In genomic region chr5:150595466-150596031, GRCh38 we compare ENCODE assay signal across 13 cellular contexts. TPM values are rescaled to one million over a fixed set of nuclear protein-coding genes. Genes with fewer than 3 reads are reported as not detected.
A peak's percentile ranks its signal among the peaks of the same experiment; 100 is the strongest.
DNase-seq lines count a peak whose midpoint lies in the region; ATAC-seq and TF ChIP-seq lines count a peak whose summit lies in the region.
"Had no signal": no experiment of that assay in that cellular context is flagged by ENCODE, and none has a peak within 500 bp of the region (broad histone marks: within the 10 kb centered on the region; RNA-seq: fewer than 3 reads in every experiment).

No MANE protein-coding gene starts in this region.

- TF ChIP-seq CTCF in lung (IDR thresholded peaks at IDR 0.05; ENCODE audit: control extremely low read depth, extremely low read depth) (no peak), colonic mucosa (IDR thresholded peaks at IDR 0.05) (no peak)
- no peak for TF ChIP-seq CTCF in CD4-positive, alpha-beta T cell (IDR thresholded peaks at IDR 0.05)

- H3K4me1 Mint-ChIP-seq in CD4-positive, alpha-beta T cell (ENCODE audit: low read depth), result no peaks in the 10 kb centered on the region

- H3K9me3 Mint-ChIP-seq in CD4-positive, alpha-beta T cell, result no peaks in the 10 kb centered on the region

- H3K4me1 ChIP-seq in lung (ENCODE audit: control insufficient read depth in 2 of 2, insufficient read depth in 2 of 2, low read length in 2 of 2) (peaks cover 14 to 35% of the 10 kb centered on the region in 2 donors), subcutaneous abdominal adipose tissue (ENCODE audit: control insufficient read depth in 5 of 5, insufficient read depth in 5 of 5, low read length in 5 of 5) (peaks cover 14 to 88% (median 57%) of the 10 kb centered on the region in 5 donors), colonic mucosa (peaks cover 7% of the 10 kb centered on the region)

- no peak overlapping the region for H3K4me3 Mint-ChIP-seq in CD4-positive, alpha-beta T cell

- no peak overlapping the region for H3K4me3 ChIP-seq in lung
- no peak overlapping the region for H3K4me3 ChIP-seq in subcutaneous abdominal adipose tissue (ENCODE audit: low read depth in 1 of 5, low read length in 5 of 5)
- H3K4me3 ChIP-seq in colonic mucosa, result no peak overlapping the region

- TF ChIP-seq POLR2A in erythroblast (IDR thresholded peaks at IDR 0.05; ENCODE audit: low read length), result no peak

- ATAC-seq in SK-N-SH treated with all-trans-retinoic acid at 6 μM for 48 hours (no peak), lung (ENCODE audit: insufficient read depth, low FRiP score) (no peak)
- no peak for ATAC-seq in CD4-positive, alpha-beta T cell (ENCODE audit: poor library complexity)

- no peak overlapping the region for H3K27ac Mint-ChIP-seq in CD4-positive, alpha-beta T cell

- intact Hi-C loops in CD4-positive, alpha-beta T cell (cut with DNase I, micrococcal nuclease), result no loop called here
- intact Hi-C loops in colonic mucosa (cut with DNase I), result no loop called here

- H3K27me3 Mint-ChIP-seq in CD4-positive, alpha-beta T cell, result no peaks in the 10 kb centered on the region

- WGBS in lung, 2 donors, result 47 to 52% methylated on average over 12 of the region's 12 CpGs

- peak overlapping the region; percentile 50 to 75 for H3K27ac ChIP-seq in lung (ENCODE audit: low read depth in 1 of 2, low read length in 1 of 2)
- H3K27ac ChIP-seq in subcutaneous abdominal adipose tissue (ENCODE audit: low read depth, low read length), result peak overlapping the region; percentile 74
- no peak overlapping the region for H3K27ac ChIP-seq in CD4-positive, alpha-beta T cell (ENCODE audit: low read depth, low read length)
- H3K27ac ChIP-seq in colonic mucosa, result no peak overlapping the region

- CTCF ChIA-PET in CD4-positive, alpha-beta T cell (lab: Charles Lee), result no interaction called here

- H3K9ac ChIP-seq in subcutaneous abdominal adipose tissue (ENCODE audit: low read length in 5 of 5), result no peak overlapping the region
- no peak overlapping the region for H3K9ac ChIP-seq in colonic mucosa (ENCODE audit: low read depth in 2 of 2, low read length in 2 of 2)

- no peaks in the 10 kb centered on the region for H3K36me3 Mint-ChIP-seq in CD4-positive, alpha-beta T cell (ENCODE audit: low read depth)

- H3K9me3 ChIP-seq in lung (ENCODE audit: control insufficient read depth in 2 of 2, insufficient read depth in 1 of 2, low read length in 1 of 2) (no peaks in the 10 kb centered on the region), subcutaneous abdominal adipose tissue (ENCODE audit: control insufficient read depth in 5 of 5, low read length in 5 of 5) (no peaks in the 10 kb centered on the region), colonic mucosa (no peaks in the 10 kb centered on the region)
- no peaks in the 10 kb centered on the region for H3K9me3 ChIP-seq in CD4-positive, alpha-beta T cell (ENCODE audit: control insufficient read depth, low read length)
- H3K9me3 ChIP-seq: BE2C had no signal

- H3K27me3 ChIP-seq in lung (ENCODE audit: control insufficient read depth, insufficient read depth) (no peaks in the 10 kb centered on the region), subcutaneous abdominal adipose tissue (ENCODE audit: control insufficient read depth in 5 of 5, insufficient read depth in 4 of 5, low read length in 5 of 5) (no peaks in the 10 kb centered on the region), colonic mucosa (no peaks in the 10 kb centered on the region)
- H3K27me3 ChIP-seq in CD4-positive, alpha-beta T cell (ENCODE audit: control insufficient read depth, insufficient read depth, low read length), result no peaks in the 10 kb centered on the region
- H3K27me3 ChIP-seq: BE2C had no signal

- POLR2A ChIA-PET in CD4-positive, alpha-beta T cell (lab: Charles Lee), result no interaction called here

- H3K36me3 ChIP-seq in lung (ENCODE audit: control insufficient read depth in 2 of 2, insufficient read depth in 2 of 2, low read length in 2 of 2), result no peaks in the 10 kb centered on the region
- no peaks in the 10 kb centered on the region for H3K36me3 ChIP-seq in subcutaneous abdominal adipose tissue (ENCODE audit: control insufficient read depth in 5 of 5, insufficient read depth in 5 of 5, low read length in 5 of 5)
- H3K36me3 ChIP-seq in colonic mucosa, result no peaks in the 10 kb centered on the region
- H3K36me3 ChIP-seq: BE2C had no signal

- DNase-seq in erythroblast (lab: John Stamatoyannopoulos, UW), result peak; percentile 82 to 94
- DNase-seq in lung (ENCODE audit: low spot score), result no peak
- DNase-seq in effector CD8-positive, alpha-beta T cell (lab: John Stamatoyannopoulos, UW), result no peak
- DNase-seq in CD4-positive, alpha-beta T cell, result no peak
- no peak for DNase-seq in activated CD4-positive, CD25-positive, alpha-beta regulatory T cell (lab: John Stamatoyannopoulos, UW)
- no peak for DNase-seq in colonic mucosa
- DNase-seq: activated T-cell treated with anti-CD3 and anti-CD28 coated beads for 4 hours, BE2C, GDM1, NCI-H1105, NCI-H345 had no signal

TF ChIP-seq in SK-N-SH treated with all-trans-retinoic acid at 6 μM for 48 hours, 23 proteins besides CTCF, POLR2A, EP300 and RAD21 (continues in another document):
- TF ChIP-seq ZNF565 (CRISPR knock-in tag; conservative IDR thresholded peaks at IDR 0.05; ENCODE audit: low read depth), result no peak
- TF ChIP-seq SNAI2 (CRISPR knock-in tag; IDR thresholded peaks at IDR 0.05), result no peak
- TF ChIP-seq ESRRG (CRISPR knock-in tag; IDR thresholded peaks at IDR 0.05), result no peak
- no peak for TF ChIP-seq ZFP30 (CRISPR knock-in tag; IDR thresholded peaks at IDR 0.05)
- TF ChIP-seq ZC3H10 (CRISPR knock-in tag; IDR thresholded peaks at IDR 0.05), result no peak
- peak; percentile 52; the same call in 1 of the 2 replicates for TF ChIP-seq TSHZ2 (CRISPR knock-in tag; IDR thresholded peaks at IDR 0.05)
- TF ChIP-seq CREB5 (CRISPR knock-in tag; IDR thresholded peaks at IDR 0.05; ENCODE audit: low read depth), result no peak
- TF ChIP-seq TCF4 (CRISPR knock-in tag; IDR thresholded peaks at IDR 0.05; ENCODE audit: borderline replicate concordance), result no peak
- peak; percentile 38; the same call in 1 of the 2 replicates for TF ChIP-seq ISL1 (CRISPR knock-in tag; IDR thresholded peaks at IDR 0.05)
- no peak for TF ChIP-seq ARNTL (CRISPR knock-in tag; IDR thresholded peaks at IDR 0.05; ENCODE audit: borderline replicate concordance, low read depth)
- no peak for TF ChIP-seq ZFP3 (CRISPR knock-in tag; IDR thresholded peaks at IDR 0.05)
- TF ChIP-seq PPARA (CRISPR knock-in tag; IDR thresholded peaks at IDR 0.05; ENCODE audit: borderline replicate concordance), result 0 out of 2 replicates have a peak, but pooled peaks have one; percentile 26
- TF ChIP-seq GLIS3 (CRISPR knock-in tag; IDR thresholded peaks at IDR 0.05), result no peak
- TF ChIP-seq RARB (CRISPR knock-in tag; IDR thresholded peaks at IDR 0.05), result no peak
- TF ChIP-seq PATZ1 (CRISPR knock-in tag; IDR thresholded peaks at IDR 0.05; ENCODE audit: borderline replicate concordance), result no peak

RNA-seq across cellular contexts. Expression of gene SYNPO, which starts 44.9 kb away (rescaled TPM):
- 100 to 1,000 TPM in 1 of 2 donors, 10 to 100 TPM in 1; 10.3 to 111 TPM for total RNA-seq in lung
- polyA plus RNA-seq in lung, result 10 to 100 TPM; 41.0 to 43.8 TPM
- total RNA-seq in CD4-positive, alpha-beta T cell, result under 1 TPM; 0.06 to 0.14 TPM
- 10 to 100 TPM; 32.4 to 62.9 TPM for total RNA-seq in colonic mucosa

Comparison
In these comparisons a context has a peak if more than half of its experiments do, and no peak if none do; other contexts are left out.
1. DNase-seq: peak in erythroblast (2 of 2); none in lung (single experiment), effector CD8-positive, alpha-beta T cell (single experiment), CD4-positive, alpha-beta T cell (0 of 10), activated CD4-positive, CD25-positive, alpha-beta regulatory T cell (0 of 4) and colonic mucosa (single experiment).
2. H3K27ac ChIP-seq: peak in lung (2 of 2) and subcutaneous abdominal adipose tissue (single experiment); none in CD4-positive, alpha-beta T cell (single experiment) and colonic mucosa (single experiment).
3. RNA of gene SYNPO, which starts 44.9 kb away (total RNA-seq): 10.3 to 111 TPM in lung and 32.4 to 62.9 TPM in colonic mucosa; 0.06 to 0.14 TPM in CD4-positive, alpha-beta T cell; every median in the first group is over 4 times any median in the second.